8 cellular contexts compared by ENCODE assay signal in the genomic region with DNA sequence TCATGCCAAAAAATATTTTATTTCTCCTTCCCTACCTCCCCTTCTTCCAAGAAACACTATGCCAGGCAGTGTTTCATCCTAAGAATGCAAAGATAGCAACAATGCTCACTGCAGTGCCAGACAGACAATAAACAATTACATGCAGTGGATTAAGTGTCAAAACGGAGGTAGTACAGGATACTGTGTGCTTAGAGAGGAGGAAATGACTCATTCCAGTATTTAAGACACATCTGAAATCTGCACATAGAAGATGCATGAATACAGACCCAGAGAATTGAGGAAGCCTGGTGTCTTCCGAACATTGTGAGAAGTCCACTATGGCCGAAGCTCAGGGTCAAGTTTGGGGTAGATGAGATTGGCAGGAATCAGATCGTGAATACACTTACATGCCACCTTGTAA.
A peak's percentile ranks its signal among the peaks of the same experiment; 100 is the strongest.
DNase-seq lines count a peak whose midpoint lies in the region; ATAC-seq and TF ChIP-seq lines count a peak whose summit lies in the region.

No MANE protein-coding gene starts in this region.

- TF ChIP-seq EP300 in transverse colon (IDR thresholded peaks at IDR 0.05; ENCODE audit: low read depth), result no peak

- no peaks in the 10 kb centered on the region for H3K9me2 ChIP-seq in PC-3 (replicated peaks; ENCODE audit: low read length)

- peak; percentile 59 for ATAC-seq in GM18520 (IDR thresholded peaks at IDR 0.05; ENCODE audit: unreplicated experiment)
- peak; percentile 45 for ATAC-seq in HG02970 (IDR thresholded peaks at IDR 0.05; ENCODE audit: low FRiP score, unreplicated experiment)
- peak; percentile 87 for ATAC-seq in PC-3
- peak; percentile 94 for ATAC-seq in esophagus mucosa

- peak overlapping the region; percentile 83 for H3K27ac ChIP-seq in PC-3 (ENCODE audit: low read length)
- H3K27ac ChIP-seq in transverse colon, result peak overlapping the region in 3 of 4 donors; percentile 11 to 53 (median 30)

- BruUV-seq in PC-3 (replicated peaks; lab: Mats Ljungman, UMichigan), result no TSS peak

- intact Hi-C loops in PC-3 (cut with micrococcal nuclease), result loop anchor here (2.0 to 5.0 kb wide), 5 partner anchors 96 to 956 kb away; no protein-coding TSS in a partner anchor
- intact Hi-C loops in transverse colon (cut with DNase I; ENCODE audit: low total_unique reads), result no loop called here

- no peaks in the 10 kb centered on the region for H3K79me2 ChIP-seq in PC-3 (ENCODE audit: low read length)

- peak overlapping the region; percentile 44 for H3K4me2 ChIP-seq in PC-3 (ENCODE audit: low read length)

- no peaks in the 10 kb centered on the region for H4K20me1 ChIP-seq in PC-3 (ENCODE audit: low read length)

- H3K4me3 ChIP-seq in PC-3 (ENCODE audit: low read length), result no peak overlapping the region
- H3K4me3 ChIP-seq in transverse colon, result no peak overlapping the region

- in situ Hi-C loops in transverse colon (cut with MboI; ENCODE audit: low pct_ligation_motif_present in 1 of 4, low pct_unique_long_range_greater_than_20kb in 1 of 4, low sequenced_read_pairs in 3 of 4), result no loop called here

- WGBS in transverse colon (ENCODE audit: low coverage in 1 of 2), 2 donors, result 46 to 64% methylated on average over 4 of the region's 4 CpGs

- H3K4me1 ChIP-seq in PC-3 (ENCODE audit: insufficient read depth, low read length) (peaks cover 29% of the 10 kb centered on the region), transverse colon (peaks cover 5 to 19% (median 15%) of the 10 kb centered on the region in 4 donors)

- peaks cover 4% of the 10 kb centered on the region for H3F3A ChIP-seq in PC-3 (ENCODE audit: low read length, unreplicated experiment)

- DNase-seq in A172 (ENCODE audit: low spot score) (peak; percentile 62), PC-3 (peak; percentile 69), transverse colon (no peak), NCI-H446 treated with DMSO at 0.1 percent for 48 hours (lab: John Stamatoyannopoulos, UW) (no peak), NCI-H128 (lab: John Stamatoyannopoulos, UW; ENCODE audit: unreplicated experiment) (no peak)

- no peak for TF ChIP-seq POLR2A in transverse colon (IDR thresholded peaks at IDR 0.05)

- H2AFZ ChIP-seq in PC-3 (ENCODE audit: low read length), result no peak overlapping the region

- TF ChIP-seq CTCF in PC-3 (conservative IDR thresholded peaks at IDR 0.05; ENCODE audit: low read depth, low read length) (no peak), transverse colon (IDR thresholded peaks at IDR 0.05) (no peak)

- peak overlapping the region; percentile 49; the same call in 1 of the 2 replicates for H3K9ac ChIP-seq in PC-3 (ENCODE audit: low read length)

- CTCF ChIA-PET in PC-3 (lab: Charles Lee), result no interaction called here

- H3K27me3 ChIP-seq in PC-3 (ENCODE audit: low read length) (no peaks in the 10 kb centered on the region), transverse colon (no peaks in the 10 kb centered on the region)

- H3K36me3 ChIP-seq in PC-3 (ENCODE audit: low read depth, low read length) (no peaks in the 10 kb centered on the region), transverse colon (peaks cover 0 to 1% (median 0%) of the 10 kb centered on the region in 4 donors)

- POLR2A ChIA-PET in PC-3 (lab: Charles Lee; ENCODE audit: unreplicated experiment), result interaction anchor here (0.6 kb wide), 2 partner anchors 61 to 327 kb away, joined by 3 to 8 read pairs; no protein-coding TSS in a partner anchor

- H3K9me3 ChIP-seq in PC-3 (ENCODE audit: low read length) (no peaks in the 10 kb centered on the region), transverse colon (no peaks in the 10 kb centered on the region)

Comparison
In these comparisons a context has a peak if more than half of its experiments do, and no peak if none do; other contexts are left out.
1. DNase-seq: peak in A172 (single experiment) and PC-3 (single experiment); none in transverse colon (single experiment), NCI-H446 treated with DMSO at 0.1 percent for 48 hours (single experiment) and NCI-H128 (single experiment).
2. Peak in every context shown above with its lines, with median percentiles within 50 percentile points of each other: ATAC-seq.